Comparison of ENCODE assay signal across 8 cellular contexts in the genomic region with DNA sequence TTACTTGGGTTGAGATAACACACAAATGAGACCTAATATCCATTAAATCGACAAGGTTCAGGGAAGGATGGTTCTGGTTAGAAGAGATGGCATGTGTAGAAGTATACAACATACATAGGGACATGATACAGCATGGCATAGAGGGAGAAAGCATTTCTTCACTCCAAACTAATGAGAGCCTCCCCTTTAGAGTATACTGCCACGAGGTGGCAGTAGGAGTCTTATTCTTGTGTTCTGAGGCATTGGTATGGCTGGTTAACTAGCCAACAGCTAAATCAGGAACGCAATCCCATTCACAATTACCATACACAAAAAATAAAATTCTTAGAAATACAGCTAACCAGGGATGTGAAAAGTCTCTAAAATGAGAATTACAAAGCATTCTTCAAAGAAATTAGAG. TPM values are rescaled to one million over a fixed set of nuclear protein-coding genes. Genes with fewer than 3 reads are reported as not detected.
DNase-seq lines count a peak whose midpoint lies in the region; ATAC-seq and TF ChIP-seq lines count a peak whose summit lies in the region.

No MANE protein-coding gene starts in this region.

- H3K9me3 ChIP-seq in DOHH2 (ENCODE audit: control insufficient read depth, insufficient read depth, low read length), result no peaks in the 10 kb centered on the region
- no peaks in the 10 kb centered on the region for H3K9me3 ChIP-seq in MM.1S (replicated peaks; ENCODE audit: insufficient read depth, low read length)
- no peaks in the 10 kb centered on the region for H3K9me3 ChIP-seq in WERI-Rb-1 (ENCODE audit: severe bottlenecking)
- no peaks in the 10 kb centered on the region for H3K9me3 ChIP-seq in fibroblast of lung (ENCODE audit: control insufficient read depth, insufficient read depth, low read depth, low read length)
- no peaks in the 10 kb centered on the region for H3K9me3 ChIP-seq in gastrocnemius medialis

- H3K4me2 ChIP-seq in DOHH2 (ENCODE audit: low read length) (no peak overlapping the region), MM.1S (ENCODE audit: low read depth, low read length) (no peak overlapping the region), fibroblast of lung (ENCODE audit: extremely low read depth, insufficient read depth, low read length) (no peak overlapping the region)

- no peak overlapping the region for H3K9ac ChIP-seq in MM.1S (ENCODE audit: low read length)
- H3K9ac ChIP-seq in fibroblast of lung (ENCODE audit: insufficient read depth, low read length), result no peak overlapping the region

- no peaks in the 10 kb centered on the region for H4K20me1 ChIP-seq in DOHH2 (ENCODE audit: control insufficient read depth, insufficient read depth, low read depth, low read length)
- no peaks in the 10 kb centered on the region for H4K20me1 ChIP-seq in MM.1S (ENCODE audit: insufficient read depth, low read length)
- H4K20me1 ChIP-seq in fibroblast of lung (ENCODE audit: control insufficient read depth, extremely low read depth, insufficient read depth, low read length), result no peaks in the 10 kb centered on the region

- no peak for TF ChIP-seq POLR2A in gastrocnemius medialis (IDR thresholded peaks at IDR 0.05)

- intact Hi-C loops in gastrocnemius medialis (cut with DNase I; ENCODE audit: low total_unique reads), result loop anchor here (1.0 kb wide), 1 partner anchor 166 kb away; no protein-coding TSS in a partner anchor

- H3K4me1 ChIP-seq in DOHH2 (ENCODE audit: control insufficient read depth, low read length) (no peaks in the 10 kb centered on the region), MM.1S (ENCODE audit: low read length) (no peaks in the 10 kb centered on the region), fibroblast of lung (ENCODE audit: control insufficient read depth, extremely low read depth, insufficient read depth, low read length) (no peaks in the 10 kb centered on the region), gastrocnemius medialis (no peaks in the 10 kb centered on the region)

- H3K9me2 ChIP-seq in DOHH2 (replicated peaks; ENCODE audit: control insufficient read depth, low read length), result no peaks in the 10 kb centered on the region
- no peaks in the 10 kb centered on the region for H3K9me2 ChIP-seq in MM.1S (replicated peaks; ENCODE audit: insufficient read depth, low read length)

- H3K27ac ChIP-seq in DOHH2 (ENCODE audit: low read depth, low read length) (no peak overlapping the region), MM.1S (ENCODE audit: low read length) (no peak overlapping the region), WERI-Rb-1 (no peak overlapping the region), fibroblast of lung (ENCODE audit: insufficient read depth, low read length) (no peak overlapping the region), gastrocnemius medialis (no peak overlapping the region)

- in situ Hi-C loops in gastrocnemius medialis (cut with MboI; ENCODE audit: low sequenced_read_pairs in 4 of 4), result loop anchor here in 2 of 4 donors (10.0 to 25.0 kb wide), 2 partner anchors 163 to 171 kb away; no protein-coding TSS in a partner anchor

- ATAC-seq in gastrocnemius medialis (peak in 1 of 2 donors; percentile 77), HG02938 (IDR thresholded peaks at IDR 0.05; ENCODE audit: unreplicated experiment) (no peak)

- no peaks in the 10 kb centered on the region for H3F3A ChIP-seq in DOHH2 (ENCODE audit: control insufficient read depth, insufficient read depth)
- no peaks in the 10 kb centered on the region for H3F3A ChIP-seq in MM.1S (ENCODE audit: insufficient read depth, low read length)

- no peaks in the 10 kb centered on the region for H3K36me3 ChIP-seq in DOHH2 (ENCODE audit: control insufficient read depth, low read length)
- H3K36me3 ChIP-seq in MM.1S (replicated peaks; ENCODE audit: insufficient read depth, low read length), result no peaks in the 10 kb centered on the region
- H3K36me3 ChIP-seq in WERI-Rb-1, result no peaks in the 10 kb centered on the region
- no peaks in the 10 kb centered on the region for H3K36me3 ChIP-seq in fibroblast of lung (ENCODE audit: control insufficient read depth, insufficient read depth, low read length)
- H3K36me3 ChIP-seq in gastrocnemius medialis, result no peaks in the 10 kb centered on the region

- no peaks in the 10 kb centered on the region for H3K27me3 ChIP-seq in DOHH2 (ENCODE audit: control insufficient read depth, low read length)
- no peaks in the 10 kb centered on the region for H3K27me3 ChIP-seq in MM.1S (replicated peaks; ENCODE audit: insufficient read depth, low read length)
- H3K27me3 ChIP-seq in WERI-Rb-1 (ENCODE audit: insufficient read depth, low read depth, severe bottlenecking), result peaks cover 21% of the 10 kb centered on the region
- H3K27me3 ChIP-seq in fibroblast of lung (ENCODE audit: control insufficient read depth, insufficient read depth, low read length), result no peaks in the 10 kb centered on the region
- H3K27me3 ChIP-seq in gastrocnemius medialis, result no peaks in the 10 kb centered on the region

- H2AFZ ChIP-seq in MM.1S (ENCODE audit: low read length), result no peak overlapping the region
- no peak overlapping the region for H2AFZ ChIP-seq in fibroblast of lung (ENCODE audit: low read length)

- DNase-seq in A172 (ENCODE audit: low spot score) (peak; percentile 19), MM.1S (peak; percentile 42), WERI-Rb-1 (peak; percentile 20), fibroblast of lung (ENCODE audit: low read depth in 2 of 2) (peak; percentile 28 to 39), gastrocnemius medialis (peak in 1 of 2 donors; percentile 12), dedifferentiated amniotic fluid mesenchymal stem cell (ENCODE audit: extremely low spot score) (no peak)

- H3K4me3 ChIP-seq in DOHH2 (ENCODE audit: low read length) (no peak overlapping the region), MM.1S (ENCODE audit: low read length) (no peak overlapping the region), WERI-Rb-1 (ENCODE audit: low read depth, low read length) (no peak overlapping the region), fibroblast of lung (replicated peaks in 1 of 4; ENCODE audit: control extremely low read depth in 1 of 4, insufficient read depth in 1 of 4, low read depth in 3 of 4, low read length in 4 of 4) (no peak overlapping the region), gastrocnemius medialis (no peak overlapping the region)

- H3K79me2 ChIP-seq in DOHH2 (ENCODE audit: control insufficient read depth, low read length) (no peaks in the 10 kb centered on the region), MM.1S (ENCODE audit: low read length) (no peaks in the 10 kb centered on the region), fibroblast of lung (ENCODE audit: control insufficient read depth, insufficient read depth, low read length) (no peaks in the 10 kb centered on the region)

- TF ChIP-seq CTCF in DOHH2 (IDR thresholded peaks at IDR 0.05; ENCODE audit: low read depth, low read length, poor library complexity, severe bottlenecking), result peak; percentile 38
- peak; percentile 52 for TF ChIP-seq CTCF in MM.1S (IDR thresholded peaks at IDR 0.05; ENCODE audit: low read length)
- TF ChIP-seq CTCF in WERI-Rb-1 (IDR thresholded peaks at IDR 0.05; ENCODE audit: low read depth, low read length), result peak; percentile 48; the same call in 1 of the 2 replicates
- TF ChIP-seq CTCF in fibroblast of lung (conservative IDR thresholded peaks at IDR 0.05 in 1 of 2, IDR thresholded peaks at IDR 0.05 in 1 of 2; ENCODE audit: low read depth in 1 of 2, low read length in 2 of 2), result peak; percentile 33 to 36
- peak in 4 of 5 experiments; percentile 18 to 54 (median 41) for TF ChIP-seq CTCF in gastrocnemius medialis (IDR thresholded peaks at IDR 0.05 in 4 of 5, conservative IDR thresholded peaks at IDR 0.05 in 1 of 5)

RNA-seq across cellular contexts. Expression of a gene that starts 29.1 kb away (rescaled TPM):
- 3.3 and 6.3 TPM in 2 replicates for total RNA-seq in A172 (2014; rRNA removed; shearing (Covaris generic))
- 11.3 and 13.0 TPM in 2 replicates for total RNA-seq in fibroblast of lung
- polyA plus RNA-seq in fibroblast of lung, result 9.0 and 13.6 TPM in 2 replicates
- 7.0 and 10.2 TPM in 2 replicates for polyA plus RNA-seq in fibroblast of lung (2012)
- 11.9 and 21.4 TPM in 2 replicates for polyA minus RNA-seq in fibroblast of lung (ENCODE audit: low replicate concordance)
- 1 to 10 TPM in 1 of 4 donors, under 1 TPM in 3; 0.12 to 1.2 (median 0.53) TPM for total RNA-seq in gastrocnemius medialis
